ENCODE assay signal across 11 cellular contexts in genomic region chr5:172857982-172858381, GRCh38. TPM values are rescaled to one million over a fixed set of nuclear protein-coding genes. Genes with fewer than 3 reads are reported as not detected.
DNase-seq lines count a peak whose midpoint lies in the region; ATAC-seq and TF ChIP-seq lines count a peak whose summit lies in the region.
"Had no signal": no experiment of that assay in that cellular context is flagged by ENCODE, and none has a peak within 500 bp of the region (broad histone marks: within the 10 kb centered on the region; RNA-seq: fewer than 3 reads in every experiment).

No MANE protein-coding gene starts in this region.

- H3K27ac ChIP-seq in brain microvascular endothelial cell (peak overlapping the region; percentile 86), suprapubic skin (peak overlapping the region; percentile 91)

- ATAC-seq in memory B cell (ENCODE audit: low read depth), result no peak
- no peak for ATAC-seq in HG03159 (IDR thresholded peaks at IDR 0.05; ENCODE audit: unreplicated experiment)

- H3K4me1 Mint-ChIP-seq in HFFc6 (ENCODE audit: low read depth), result peaks cover 91% of the 10 kb centered on the region
- H3K4me1 Mint-ChIP-seq in memory B cell, result peaks cover 40% of the 10 kb centered on the region

- H3K4me3 Mint-ChIP-seq in HFFc6 (no peak overlapping the region), memory B cell (no peak overlapping the region)
- H3K4me3 Mint-ChIP-seq: activated naive CD8-positive, alpha-beta T cell treated with anti-CD3 and anti-CD28 coated beads, Interleukin-2, amount 10 ng/mL, durations not matched to agents 7 days and 5 days had no signal

- H3K27me3 Mint-ChIP-seq in HFFc6 (ENCODE audit: insufficient read depth) (no peaks in the 10 kb centered on the region; the same call in 1 of the 2 replicates), memory B cell (no peaks in the 10 kb centered on the region)
- H3K27me3 Mint-ChIP-seq: activated naive CD8-positive, alpha-beta T cell treated with anti-CD3 and anti-CD28 coated beads, Interleukin-2, amount 10 ng/mL, durations not matched to agents 7 days and 5 days had no signal

- DNase-seq in HFFc6, result no peak
- no peak for DNase-seq in brain microvascular endothelial cell
- DNase-seq in memory B cell (ENCODE audit: low spot score in 2 of 2), result no peak
- DNase-seq in suprapubic skin (ENCODE audit: low spot score in 2 of 2), result no peak
- no peak for DNase-seq in activated gamma-delta T cell treated with Interleukin-2 at 50 U/mL for 16 hours
- no peak for DNase-seq in NCI-H1092 treated with DMSO at 0.1 percent for 48 hours (lab: John Stamatoyannopoulos, UW)
- no peak for DNase-seq in kidney tubule cell (ENCODE audit: low spot score)
- DNase-seq: activated naive CD8-positive, alpha-beta T cell treated with anti-CD3 and anti-CD28 coated beads, Interleukin-2, amount 10 ng/mL, durations not matched to agents 7 days and 5 days; KG1 had no signal

- TF ChIP-seq POLR2A in suprapubic skin (IDR thresholded peaks at IDR 0.05), result no peak

- H3K36me3 ChIP-seq in brain microvascular endothelial cell (replicated peaks) (peaks cover 9% of the 10 kb centered on the region), suprapubic skin (no peaks in the 10 kb centered on the region)
- H3K36me3 ChIP-seq: HAP-1 had no signal

- TF ChIP-seq CTCF in HFFc6 (IDR thresholded peaks at IDR 0.05), result no peak
- TF ChIP-seq CTCF in brain microvascular endothelial cell (IDR thresholded peaks at IDR 0.05; ENCODE audit: low read depth, low read length, missing control alignments), result no peak
- no peak for TF ChIP-seq CTCF in suprapubic skin (IDR thresholded peaks at IDR 0.05)

- H3K27ac Mint-ChIP-seq in HFFc6 (peak overlapping the region; percentile 97), memory B cell (peak overlapping the region; percentile 25)
- H3K27ac Mint-ChIP-seq: activated naive CD8-positive, alpha-beta T cell treated with anti-CD3 and anti-CD28 coated beads, Interleukin-2, amount 10 ng/mL, durations not matched to agents 7 days and 5 days had no signal

- 92% methylated on average over 7 of the region's 7 CpGs for WGBS in suprapubic skin

- H3K27me3 ChIP-seq in brain microvascular endothelial cell (replicated peaks), result no peaks in the 10 kb centered on the region
- no peaks in the 10 kb centered on the region for H3K27me3 ChIP-seq in suprapubic skin

- no peaks in the 10 kb centered on the region for H3K9me3 ChIP-seq in suprapubic skin
- H3K9me3 ChIP-seq: HAP-1 had no signal

- H3K4me1 ChIP-seq in suprapubic skin, result peaks cover 92% of the 10 kb centered on the region

- H3K36me3 Mint-ChIP-seq in HFFc6 (ENCODE audit: low read depth) (peaks cover 33% of the 10 kb centered on the region), memory B cell (peaks cover 17% of the 10 kb centered on the region)

- in situ Hi-C loops in brain microvascular endothelial cell (cut with HindIII; ENCODE audit: low pct_ligation_motif_present, low sequenced_read_pairs), result no loop called here

- H3K9me3 Mint-ChIP-seq in HFFc6, result no peaks in the 10 kb centered on the region
- H3K9me3 Mint-ChIP-seq in memory B cell, result no peaks in the 10 kb centered on the region
- H3K9me3 Mint-ChIP-seq: activated naive CD8-positive, alpha-beta T cell treated with anti-CD3 and anti-CD28 coated beads, Interleukin-2, amount 10 ng/mL, durations not matched to agents 7 days and 5 days had no signal

- H3K4me3 ChIP-seq in brain microvascular endothelial cell (ENCODE audit: low read depth, low read length), result no peak overlapping the region
- H3K4me3 ChIP-seq in suprapubic skin, result no peak overlapping the region
- H3K4me3 ChIP-seq: HAP-1 had no signal

- no peak for TF ChIP-seq EP300 in suprapubic skin (IDR thresholded peaks at IDR 0.05)

RNA-seq across cellular contexts. Expression of gene ERGIC1, which starts 23.9 kb away (rescaled TPM):
- 100 to 1,000 TPM; 240 to 276 (median 258) TPM for total RNA-seq in HFFc6 (2021; fragmentation: NEBNext Ultra II Directional; extraction: Animal tissue kit (Norgen Biotek cat#: 25700))
- total RNA-seq in suprapubic skin, result 100 to 1,000 TPM in 1 of 4 donors, 10 to 100 TPM in 3; 81.2 to 106 (median 91.8) TPM
